15 cellular contexts compared by ENCODE assay signal in genomic region chr3:168877899-168878298, GRCh38.
DNase-seq lines count a peak whose midpoint lies in the region; FAIRE-seq and TF ChIP-seq lines count a peak whose summit lies in the region.
"Had no signal": no experiment of that assay in that cellular context is flagged by ENCODE, and none has a peak within 500 bp of the region (broad histone marks: within the 10 kb centered on the region; RNA-seq: fewer than 3 reads in every experiment).

No MANE protein-coding gene starts in this region.

- H3K4me3 Mint-ChIP-seq in activated CD4-positive, alpha-beta memory T cell treated with anti-CD3 and anti-CD28 coated beads for 36 hours: no peak overlapping the region

- POLR2A ChIA-PET in RWPE1 (lab: Yijun Ruan, JAX; ENCODE audit: low non-redundant PET): no interaction called here
- POLR2A ChIA-PET in activated CD4-positive, alpha-beta memory T cell treated with anti-CD3 and anti-CD28 coated beads for 36 hours (lab: Charles Lee): no interaction called here

- H4K8ac ChIP-seq in mesendoderm (ENCODE audit: low read depth, low read length): no peak overlapping the region

- no peak overlapping the region for H2AK5ac ChIP-seq in mesendoderm (ENCODE audit: low read length)

- H3K79me1 ChIP-seq in mesendoderm (ENCODE audit: low read length): no peaks in the 10 kb centered on the region

- FAIRE-seq in GM12891 (lab: Jason Lieb, UNC): no peak
- FAIRE-seq: D721Med, H1, K562 had no signal

- TF ChIP-seq POLR2A in GM12891 (IDR thresholded peaks at IDR 0.05; ENCODE audit: low read depth, low read length): no peak

- H3K27ac ChIP-seq in RWPE1 (no peak overlapping the region), mesendoderm (ENCODE audit: low read depth, low read length) (no peak overlapping the region)

- peaks cover 2% of the 10 kb centered on the region for H3K27me3 ChIP-seq in mesendoderm (ENCODE audit: insufficient read depth, low read length, poor library complexity)

- no peak overlapping the region for H3K9ac ChIP-seq in mesendoderm (ENCODE audit: low read length)

- H3K9me3 Mint-ChIP-seq in activated CD4-positive, alpha-beta memory T cell treated with anti-CD3 and anti-CD28 coated beads for 36 hours: no peaks in the 10 kb centered on the region

- no peak overlapping the region for H2BK120ac ChIP-seq in mesendoderm (ENCODE audit: low read depth, low read length)

- CTCF ChIA-PET in RWPE1 (lab: Yijun Ruan, JAX): interaction anchor here (1.9 kb wide), 1 partner anchor 13 kb away, joined by 9 read pairs; no protein-coding TSS in a partner anchor
- CTCF ChIA-PET in activated CD4-positive, alpha-beta memory T cell treated with anti-CD3 and anti-CD28 coated beads for 36 hours (lab: Charles Lee): no interaction called here

- H3K4me1 ChIP-seq in mesendoderm (ENCODE audit: control insufficient read depth, low read depth, low read length): peaks cover 9% of the 10 kb centered on the region

- H3K4me1 Mint-ChIP-seq in activated CD4-positive, alpha-beta memory T cell treated with anti-CD3 and anti-CD28 coated beads for 36 hours (ENCODE audit: low read depth): no peaks in the 10 kb centered on the region

- H3K27ac Mint-ChIP-seq in activated CD4-positive, alpha-beta memory T cell treated with anti-CD3 and anti-CD28 coated beads for 36 hours: no peak overlapping the region

- no peak overlapping the region for H3K18ac ChIP-seq in mesendoderm (ENCODE audit: low read length)

- H3K4ac ChIP-seq in mesendoderm (ENCODE audit: low read depth, low read length): no peak overlapping the region

- no peaks in the 10 kb centered on the region for H3K36me3 ChIP-seq in mesendoderm (ENCODE audit: control insufficient read depth, insufficient read depth, low read length)

- no peaks in the 10 kb centered on the region for H3K27me3 Mint-ChIP-seq in activated CD4-positive, alpha-beta memory T cell treated with anti-CD3 and anti-CD28 coated beads for 36 hours

- H3K4me2 ChIP-seq in mesendoderm (ENCODE audit: low read length): no peak overlapping the region

- H3K23ac ChIP-seq in mesendoderm (ENCODE audit: low read length): no peak overlapping the region

- TF ChIP-seq CTCF in RWPE1 (conservative IDR thresholded peaks at IDR 0.05; ENCODE audit: low read depth): no peak

- H2BK15ac ChIP-seq in mesendoderm (replicated peaks; ENCODE audit: low read depth): no peak overlapping the region

- DNase-seq in DMS153 treated with DMSO at 0.1 percent for 48 hours (lab: John Stamatoyannopoulos, UW; ENCODE audit: unreplicated experiment) (peak; percentile 53), M059J (ENCODE audit: low read depth) (peak; percentile 47), RWPE1 (ENCODE audit: low spot score) (peak; percentile 42), mesendoderm (peak; percentile 55), GM12891 (ENCODE audit: insufficient read length, low spot score) (no peak), activated T-cell treated with anti-CD3 and anti-CD28 coated beads for 4 hours (no peak)
- DNase-seq in activated CD4-positive, alpha-beta memory T cell treated with anti-CD3 and anti-CD28 coated beads for 36 hours: no peak
- DNase-seq in activated T-cell treated with anti-CD3 and anti-CD28 coated beads, Interleukin-2, amount 50 U/mL, for 48 hours: no peak
- DNase-seq: activated naive CD4-positive, alpha-beta T cell; midbrain; NCI-H187; nucleus accumbens had no signal

- no CpG with 5 or more reads among the region's 1 CpG for WGBS in mesendoderm (ENCODE audit: extremely low coverage, insufficient coverage, low lambda C conversion rate)

- no peak overlapping the region for H4K5ac ChIP-seq in mesendoderm (ENCODE audit: low read length)

- intact Hi-C loops in activated CD4-positive, alpha-beta memory T cell treated with anti-CD3 and anti-CD28 coated beads for 36 hours (cut with micrococcal nuclease): no loop called here

- H3K79me2 ChIP-seq in mesendoderm (ENCODE audit: control insufficient read depth, insufficient read depth, low read length): no peaks in the 10 kb centered on the region

- H3K56ac ChIP-seq in mesendoderm (ENCODE audit: low read length): no peak overlapping the region

- no peaks in the 10 kb centered on the region for H3K36me3 Mint-ChIP-seq in activated CD4-positive, alpha-beta memory T cell treated with anti-CD3 and anti-CD28 coated beads for 36 hours

- no peak overlapping the region for H3K4me3 ChIP-seq in mesendoderm (ENCODE audit: low read length)
- H3K4me3 ChIP-seq: K562 had no signal

- H2BK5ac ChIP-seq in mesendoderm (ENCODE audit: low read length): no peak overlapping the region

TF ChIP-seq in GM12891, 5 proteins besides CTCF, POLR2A, EP300 and RAD21:
- TF ChIP-seq POLR2AphosphoS5 (IDR thresholded peaks at IDR 0.05; ENCODE audit: low read depth, low read length) (no peak), POU2F2 (IDR thresholded peaks at IDR 0.05; ENCODE audit: low read depth, low read length) (no peak), SPI1 (IDR thresholded peaks at IDR 0.05; ENCODE audit: low read depth, low read length) (no peak), PAX5 (IDR thresholded peaks at IDR 0.05; ENCODE audit: insufficient read depth, low read length, severe bottlenecking) (no peak), TAF1 (IDR thresholded peaks at IDR 0.05; ENCODE audit: low read depth, low read length) (no peak)

Comparison
In these comparisons a context has a peak if more than half of its experiments do, and no peak if none do; other contexts are left out.
1. DNase-seq: peak in DMS153 treated with DMSO at 0.1 percent for 48 hours (single experiment), M059J (single experiment), RWPE1 (single experiment) and mesendoderm (single experiment); none in GM12891 (single experiment), activated CD4-positive, alpha-beta memory T cell treated with anti-CD3 and anti-CD28 coated beads for 36 hours (single experiment), activated T-cell treated with anti-CD3 and anti-CD28 coated beads for 4 hours (single experiment) and activated T-cell treated with anti-CD3 and anti-CD28 coated beads, Interleukin-2, amount 50 U/mL, for 48 hours (0 of 2).